In the genomic region with DNA sequence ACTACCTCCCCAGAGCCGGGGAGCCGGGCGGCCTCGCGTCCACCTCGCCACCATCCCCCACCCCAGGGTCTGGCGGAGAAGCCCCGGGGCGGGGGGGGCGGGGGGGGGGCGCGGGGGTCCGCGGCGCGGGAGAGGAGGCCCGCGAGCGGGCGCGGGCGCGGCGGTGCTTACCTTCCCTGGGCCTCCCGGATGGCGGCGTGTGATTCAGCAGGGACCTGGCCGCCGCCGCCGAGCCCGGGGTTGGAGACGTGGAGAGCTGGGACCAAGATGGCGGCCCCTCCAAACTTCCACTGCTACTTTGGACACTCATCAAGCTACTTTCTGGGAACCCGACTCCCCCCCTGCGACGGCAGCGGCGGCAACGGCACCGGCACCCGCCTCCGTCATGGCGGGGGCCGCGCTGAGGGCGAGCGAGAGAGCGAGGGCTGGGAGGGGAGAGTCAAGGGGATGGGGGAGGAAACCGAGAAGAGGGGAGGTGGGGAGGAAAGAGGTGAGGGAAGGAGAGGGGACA, we compare ENCODE assay signal across 1 cellular context.
TF ChIP-seq lines count a peak whose summit lies in the region.

No MANE protein-coding gene starts in this region.

TF ChIP-seq in HepG2, 621 proteins besides CTCF, POLR2A, EP300 and RAD21 (continued from another document and continues in another):
- TF ChIP-seq, protein P1, sequence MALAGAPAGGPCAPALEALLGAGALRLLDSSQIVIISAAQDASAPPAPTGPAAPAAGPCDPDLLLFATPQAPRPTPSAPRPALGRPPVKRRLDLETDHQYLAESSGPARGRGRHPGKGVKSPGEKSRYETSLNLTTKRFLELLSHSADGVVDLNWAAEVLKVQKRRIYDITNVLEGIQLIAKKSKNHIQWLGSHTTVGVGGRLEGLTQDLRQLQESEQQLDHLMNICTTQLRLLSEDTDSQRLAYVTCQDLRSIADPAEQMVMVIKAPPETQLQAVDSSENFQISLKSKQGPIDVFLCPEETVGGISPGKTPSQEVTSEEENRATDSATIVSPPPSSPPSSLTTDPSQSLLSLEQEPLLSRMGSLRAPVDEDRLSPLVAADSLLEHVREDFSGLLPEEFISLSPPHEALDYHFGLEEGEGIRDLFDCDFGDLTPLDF (CRISPR knock-in tag; IDR thresholded peaks at IDR 0.05) = no peak
- TF ChIP-seq, protein P2, sequence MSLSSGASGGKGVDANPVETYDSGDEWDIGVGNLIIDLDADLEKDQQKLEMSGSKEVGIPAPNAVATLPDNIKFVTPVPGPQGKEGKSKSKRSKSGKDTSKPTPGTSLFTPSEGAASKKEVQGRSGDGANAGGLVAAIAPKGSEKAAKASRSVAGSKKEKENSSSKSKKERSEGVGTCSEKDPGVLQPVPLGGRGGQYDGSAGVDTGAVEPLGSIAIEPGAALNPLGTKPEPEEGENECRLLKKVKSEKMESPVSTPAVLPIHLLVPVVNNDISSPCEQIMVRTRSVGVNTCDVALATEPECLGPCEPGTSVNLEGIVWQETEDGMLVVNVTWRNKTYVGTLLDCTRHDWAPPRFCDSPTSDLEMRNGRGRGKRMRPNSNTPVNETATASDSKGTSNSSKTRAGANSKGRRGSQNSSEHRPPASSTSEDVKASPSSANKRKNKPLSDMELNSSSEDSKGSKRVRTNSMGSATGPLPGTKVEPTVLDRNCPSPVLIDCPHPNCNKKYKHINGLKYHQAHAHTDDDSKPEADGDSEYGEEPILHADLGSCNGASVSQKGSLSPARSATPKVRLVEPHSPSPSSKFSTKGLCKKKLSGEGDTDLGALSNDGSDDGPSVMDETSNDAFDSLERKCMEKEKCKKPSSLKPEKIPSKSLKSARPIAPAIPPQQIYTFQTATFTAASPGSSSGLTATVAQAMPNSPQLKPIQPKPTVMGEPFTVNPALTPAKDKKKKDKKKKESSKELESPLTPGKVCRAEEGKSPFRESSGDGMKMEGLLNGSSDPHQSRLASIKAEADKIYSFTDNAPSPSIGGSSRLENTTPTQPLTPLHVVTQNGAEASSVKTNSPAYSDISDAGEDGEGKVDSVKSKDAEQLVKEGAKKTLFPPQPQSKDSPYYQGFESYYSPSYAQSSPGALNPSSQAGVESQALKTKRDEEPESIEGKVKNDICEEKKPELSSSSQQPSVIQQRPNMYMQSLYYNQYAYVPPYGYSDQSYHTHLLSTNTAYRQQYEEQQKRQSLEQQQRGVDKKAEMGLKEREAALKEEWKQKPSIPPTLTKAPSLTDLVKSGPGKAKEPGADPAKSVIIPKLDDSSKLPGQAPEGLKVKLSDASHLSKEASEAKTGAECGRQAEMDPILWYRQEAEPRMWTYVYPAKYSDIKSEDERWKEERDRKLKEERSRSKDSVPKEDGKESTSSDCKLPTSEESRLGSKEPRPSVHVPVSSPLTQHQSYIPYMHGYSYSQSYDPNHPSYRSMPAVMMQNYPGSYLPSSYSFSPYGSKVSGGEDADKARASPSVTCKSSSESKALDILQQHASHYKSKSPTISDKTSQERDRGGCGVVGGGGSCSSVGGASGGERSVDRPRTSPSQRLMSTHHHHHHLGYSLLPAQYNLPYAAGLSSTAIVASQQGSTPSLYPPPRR (CRISPR knock-in tag; IDR thresholded peaks at IDR 0.05; ENCODE audit: borderline replicate concordance) = no peak
- no peak for TF ChIP-seq NFE2 (CRISPR knock-in tag; IDR thresholded peaks at IDR 0.05)
- TF ChIP-seq ZFP90 (CRISPR knock-in tag; IDR thresholded peaks at IDR 0.05; ENCODE audit: borderline replicate concordance) = 0 out of 2 replicates have a peak, but pooled peaks have one; percentile 6
- 0 out of 2 replicates have a peak, but pooled peaks have one; percentile 21 for TF ChIP-seq KLF12 (CRISPR knock-in tag; IDR thresholded peaks at IDR 0.05; ENCODE audit: borderline replicate concordance)
- peak; percentile 33; the same call in 1 of the 2 replicates for TF ChIP-seq ZNF430 (CRISPR knock-in tag; IDR thresholded peaks at IDR 0.05)
- TF ChIP-seq ZNF7 (CRISPR knock-in tag; IDR thresholded peaks at IDR 0.05) = no peak
- TF ChIP-seq FIP1L1 (IDR thresholded peaks at IDR 0.05; ENCODE audit: borderline replicate concordance, insufficient read depth, low read depth, low read length) = no peak
- no peak for TF ChIP-seq DMAP1 (CRISPR knock-in tag; IDR thresholded peaks at IDR 0.05)
- TF ChIP-seq NR2F1 (CRISPR knock-in tag; IDR thresholded peaks at IDR 0.05) = no peak
- peak; percentile 62 for TF ChIP-seq PHF8 (CRISPR knock-in tag; IDR thresholded peaks at IDR 0.05)
- TF ChIP-seq HES4 (CRISPR knock-in tag; IDR thresholded peaks at IDR 0.05; ENCODE audit: borderline replicate concordance) = no peak
- TF ChIP-seq ASH2L (IDR thresholded peaks at IDR 0.05; ENCODE audit: insufficient read length, low read depth, low read length) = peak; percentile 59
- TF ChIP-seq POGK (CRISPR knock-in tag; conservative IDR thresholded peaks at IDR 0.05) = 0 out of 2 replicates have a peak, but pooled peaks have one; percentile 28
- TF ChIP-seq ZNF441 (CRISPR knock-in tag; IDR thresholded peaks at IDR 0.05; ENCODE audit: borderline replicate concordance) = peak; percentile 28; the same call in 1 of the 2 replicates
- TF ChIP-seq RXRB (CRISPR knock-in tag; IDR thresholded peaks at IDR 0.05; ENCODE audit: borderline replicate concordance) = no peak
- no peak; the same call in 1 of the 2 replicates for TF ChIP-seq ZBTB25 (CRISPR knock-in tag; IDR thresholded peaks at IDR 0.05)
- TF ChIP-seq HMGXB3 (CRISPR knock-in tag; IDR thresholded peaks at IDR 0.05; ENCODE audit: borderline replicate concordance) = no peak
- TF ChIP-seq SRSF1 (optimal IDR thresholded peaks at IDR 0.05; ENCODE audit: low read depth, low read length) = peak; percentile 62
- TF ChIP-seq ZNF619 (CRISPR knock-in tag; IDR thresholded peaks at IDR 0.05) = no peak
- peak; percentile 72; the same call in 1 of the 2 replicates for TF ChIP-seq ZNF567 (CRISPR knock-in tag; IDR thresholded peaks at IDR 0.05; ENCODE audit: borderline replicate concordance)
- peak; percentile 26; the same call in 1 of the 2 replicates for TF ChIP-seq KAT7 (CRISPR knock-in tag; IDR thresholded peaks at IDR 0.05; ENCODE audit: borderline replicate concordance)
- peak; percentile 49; the same call in 1 of the 2 replicates for TF ChIP-seq NFRKB (IDR thresholded peaks at IDR 0.05)
- TF ChIP-seq TBP (CRISPR knock-in tag; IDR thresholded peaks at IDR 0.05) = no peak
- no peak for TF ChIP-seq NFIC (IDR thresholded peaks at IDR 0.05; ENCODE audit: low read length)
- no peak for TF ChIP-seq TRAFD1 (CRISPR knock-in tag; IDR thresholded peaks at IDR 0.05; ENCODE audit: borderline replicate concordance)
- TF ChIP-seq ZNF407 (CRISPR knock-in tag; IDR thresholded peaks at IDR 0.05; ENCODE audit: not compliant biosample characterization) = peak; percentile 14
